In the genomic region with DNA sequence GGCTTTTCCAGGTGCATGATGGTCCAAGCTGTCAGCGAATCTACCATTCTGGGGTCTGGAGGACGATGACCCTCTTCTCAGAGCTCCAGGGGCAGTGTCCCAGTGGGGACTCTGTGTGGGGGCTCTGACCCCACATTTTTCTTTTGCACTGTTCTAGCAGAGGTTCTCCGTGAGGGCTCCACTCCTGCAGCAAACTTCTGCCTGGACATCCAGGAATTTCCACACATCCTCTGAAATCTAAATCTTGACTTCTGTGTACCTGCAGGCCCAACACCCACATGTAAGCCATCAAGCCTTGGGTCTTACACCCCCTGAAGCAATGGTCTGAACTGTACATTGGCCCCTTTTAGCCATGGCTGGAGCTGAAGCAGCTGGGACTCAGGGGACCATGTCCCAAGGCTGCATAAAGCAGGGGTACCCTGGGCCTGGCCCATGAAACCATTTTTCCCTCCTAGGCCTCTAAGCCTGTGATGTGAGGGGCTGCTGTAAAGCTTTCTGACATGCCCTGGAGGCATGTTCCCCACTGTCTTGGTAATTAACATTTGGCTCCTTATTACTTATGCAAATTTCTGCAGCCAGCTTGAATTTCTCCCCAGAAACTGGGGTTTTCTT, we compare ENCODE assay signal across 11 cellular contexts.
"Had no signal": no experiment of that assay in that cellular context is flagged by ENCODE, and none has a peak within 500 bp of the region (broad histone marks: within the 10 kb centered on the region; RNA-seq: fewer than 3 reads in every experiment).

No MANE protein-coding gene starts in this region.

- ATAC-seq: GM23338, HCT116 had no signal

- H3K27ac ChIP-seq: GM23248 had no signal

- FAIRE-seq: H1, H54 had no signal

- H2AFZ ChIP-seq: GM23248, GM23338 had no signal

- H3K4me1 Mint-ChIP-seq: GM23338, H9 had no signal

- DNase-seq: GM23248, GOT3, H7, H9, HCEC 1CT, HFFc6 had no signal

- H3K4me2 ChIP-seq: GM23338 had no signal

- H3K9ac ChIP-seq: GM23248 had no signal

- H3K4me1 ChIP-seq: HAP-1 had no signal

- H3K4me3 ChIP-seq: GM23248, GM23338, HAP-1 had no signal

- H3K27ac Mint-ChIP-seq: GM23338, H9, HFFc6 had no signal

- H3K36me3 ChIP-seq: HAP-1 had no signal

- H3K4me3 Mint-ChIP-seq: GM23338, H9, HFFc6 had no signal
